Comparison of ENCODE assay signal across 1 cellular context in the genomic region with DNA sequence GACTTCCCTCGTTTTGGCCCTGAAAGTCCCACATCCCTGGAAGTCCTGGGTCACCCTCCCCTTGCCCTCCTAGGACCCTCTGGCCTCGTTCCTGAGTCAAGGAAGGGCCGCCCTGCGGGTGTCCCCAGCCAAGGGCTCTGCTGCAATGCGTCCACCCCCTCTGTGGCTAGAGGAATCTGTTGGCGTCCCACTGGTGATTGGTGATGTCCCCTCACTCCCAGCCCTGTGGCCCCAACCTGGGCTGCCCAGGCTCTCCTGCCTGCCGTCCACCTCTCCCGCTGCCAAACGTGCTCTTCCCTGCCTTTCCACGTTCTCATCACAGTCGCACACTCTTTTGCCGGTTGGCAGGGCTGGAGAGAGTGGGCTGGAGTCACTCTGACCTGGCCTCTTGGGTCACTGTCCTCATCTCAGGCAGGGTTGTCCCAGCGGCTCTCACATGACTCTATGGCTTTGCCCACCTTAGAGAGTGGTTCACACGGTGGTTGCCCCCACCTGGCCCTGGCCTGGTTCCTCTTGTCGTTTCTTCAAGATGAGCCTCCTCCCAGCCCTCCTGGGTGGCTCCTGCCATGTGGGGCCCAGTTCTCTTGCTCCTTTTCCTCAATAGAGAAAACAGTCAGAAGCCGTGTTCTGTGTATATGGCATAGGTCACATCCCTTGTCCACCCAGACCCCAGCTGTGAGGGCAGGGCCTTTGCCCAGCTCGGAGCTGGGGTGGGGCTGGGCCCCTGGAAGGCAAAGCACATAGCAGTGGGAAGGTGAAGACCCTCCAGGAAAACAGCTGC.
TF ChIP-seq lines count a peak whose summit lies in the region.

No MANE protein-coding gene starts in this region.

TF ChIP-seq in GM23338, 12 proteins besides CTCF, POLR2A, EP300 and RAD21 (continued from another document):
- TF ChIP-seq, protein P1, sequence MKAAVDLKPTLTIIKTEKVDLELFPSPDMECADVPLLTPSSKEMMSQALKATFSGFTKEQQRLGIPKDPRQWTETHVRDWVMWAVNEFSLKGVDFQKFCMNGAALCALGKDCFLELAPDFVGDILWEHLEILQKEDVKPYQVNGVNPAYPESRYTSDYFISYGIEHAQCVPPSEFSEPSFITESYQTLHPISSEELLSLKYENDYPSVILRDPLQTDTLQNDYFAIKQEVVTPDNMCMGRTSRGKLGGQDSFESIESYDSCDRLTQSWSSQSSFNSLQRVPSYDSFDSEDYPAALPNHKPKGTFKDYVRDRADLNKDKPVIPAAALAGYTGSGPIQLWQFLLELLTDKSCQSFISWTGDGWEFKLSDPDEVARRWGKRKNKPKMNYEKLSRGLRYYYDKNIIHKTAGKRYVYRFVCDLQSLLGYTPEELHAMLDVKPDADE (IDR thresholded peaks at IDR 0.05), result no peak
- no peak for TF ChIP-seq POLR2AphosphoS5 (IDR thresholded peaks at IDR 0.05; ENCODE audit: low read depth)
- TF ChIP-seq EZH2 (IDR thresholded peaks at IDR 0.05; ENCODE audit: low read depth, unreplicated experiment), result no peak
- TF ChIP-seq NANOG (IDR thresholded peaks at IDR 0.05; ENCODE audit: borderline replicate concordance), result no peak
- TF ChIP-seq ZNF114 (CRISPR knock-in tag; IDR thresholded peaks at IDR 0.05), result no peak
